ENCODE assay signal across 1 cellular context in genomic region chr6:144715344-144715743, GRCh38.
TF ChIP-seq lines count a peak whose summit lies in the region.

No MANE protein-coding gene starts in this region.

TF ChIP-seq in neural cell, 6 proteins besides CTCF, POLR2A, EP300 and RAD21 (continued from another document):
- TF ChIP-seq REST (IDR thresholded peaks at IDR 0.05; ENCODE audit: borderline replicate concordance) (no peak), TAF1 (IDR thresholded peaks at IDR 0.05; ENCODE audit: low read depth) (no peak), SMC3 (conservative IDR thresholded peaks at IDR 0.05; ENCODE audit: poor library complexity) (no peak), MXI1 (conservative IDR thresholded peaks at IDR 0.05; ENCODE audit: poor library complexity, severe bottlenecking) (no peak)
